In genomic region chr12:99271071-99271470, GRCh38 we compare ENCODE assay signal across 15 cellular contexts.
"Had no signal": no experiment of that assay in that cellular context is flagged by ENCODE, and none has a peak within 500 bp of the region (broad histone marks: within the 10 kb centered on the region; RNA-seq: fewer than 3 reads in every experiment).

No MANE protein-coding gene starts in this region.

- H3K36me3 ChIP-seq: lower lobe of right lung, thyroid gland, uterus had no signal

- H3K36me3 Mint-ChIP-seq: stimulated activated effector memory CD8-positive, alpha-beta T cell treated with anti-CD3 and anti-CD28 coated beads, Interleukin-12 subunit alpha, Interleukin-12 subunit beta, amount 100 ng/mL, for 72 hours had no signal

- H3K4me1 ChIP-seq: lower lobe of right lung, thyroid gland, uterus had no signal

- H3K9me3 ChIP-seq: lower lobe of right lung, thyroid gland, uterus had no signal

- H3K4me3 Mint-ChIP-seq: activated naive CD4-positive, alpha-beta T cell treated with anti-CD3 and anti-CD28 coated beads for 36 hours; naive thymus-derived CD4-positive, alpha-beta T cell; stimulated activated effector memory CD8-positive, alpha-beta T cell treated with anti-CD3 and anti-CD28 coated beads, Interleukin-12 subunit alpha, Interleukin-12 subunit beta, amount 100 ng/mL, for 72 hours had no signal

- DNase-seq: activated CD4-positive, alpha-beta T cell treated with anti-CD3 and anti-CD28 coated beads for 48 hours; activated naive CD4-positive, alpha-beta T cell treated with anti-CD3 and anti-CD28 coated beads for 36 hours; central memory CD4-positive, alpha-beta T cell; effector CD8-positive, alpha-beta T cell; hippocampal formation; lower lobe of right lung; naive thymus-derived CD4-positive, alpha-beta T cell; posterior cingulate gyrus; right cardiac atrium; T-helper 9 cell; thyroid gland; uterus had no signal

- ATAC-seq: lower lobe of right lung; naive thymus-derived CD4-positive, alpha-beta T cell; right cardiac atrium; stimulated activated effector memory CD8-positive, alpha-beta T cell treated with anti-CD3 and anti-CD28 coated beads, Interleukin-12 subunit alpha, Interleukin-12 subunit beta, amount 100 ng/mL, for 72 hours had no signal

- H3K4me1 Mint-ChIP-seq: naive thymus-derived CD4-positive, alpha-beta T cell; stimulated activated effector memory CD8-positive, alpha-beta T cell treated with anti-CD3 and anti-CD28 coated beads, Interleukin-12 subunit alpha, Interleukin-12 subunit beta, amount 100 ng/mL, for 72 hours had no signal

- H3K27ac Mint-ChIP-seq: activated naive CD4-positive, alpha-beta T cell treated with anti-CD3 and anti-CD28 coated beads for 36 hours; naive thymus-derived CD4-positive, alpha-beta T cell; stimulated activated effector memory CD8-positive, alpha-beta T cell treated with anti-CD3 and anti-CD28 coated beads, Interleukin-12 subunit alpha, Interleukin-12 subunit beta, amount 100 ng/mL, for 72 hours had no signal

- H3K27ac ChIP-seq: coronary artery, lower lobe of right lung, thyroid gland, uterus had no signal

- H3K4me3 ChIP-seq: coronary artery, lower lobe of right lung, smooth muscle cell, thyroid gland, uterus had no signal

- H3K27me3 ChIP-seq: thyroid gland, uterus had no signal

- H3K27me3 Mint-ChIP-seq: naive thymus-derived CD4-positive, alpha-beta T cell had no signal
